8 cellular contexts compared by ENCODE assay signal in genomic region chr19:2329162-2329505, GRCh38. TPM values are rescaled to one million over a fixed set of nuclear protein-coding genes. Genes with fewer than 3 reads are reported as not detected.
DNase-seq lines count a peak whose midpoint lies in the region; ATAC-seq lines count a peak whose summit lies in the region.
"Had no signal": no experiment of that assay in that cellular context is flagged by ENCODE, and none has a peak within 500 bp of the region (broad histone marks: within the 10 kb centered on the region; RNA-seq: fewer than 3 reads in every experiment).

No MANE protein-coding gene starts in this region.

- H3K36me3 ChIP-seq in iPS-18a (ENCODE audit: control insufficient read depth, low read depth, low read length) = no peaks in the 10 kb centered on the region
- peaks cover 0 to 17% (median 15%) of the 10 kb centered on the region in 5 donors for H3K36me3 ChIP-seq in subcutaneous abdominal adipose tissue (ENCODE audit: control insufficient read depth in 5 of 5, insufficient read depth in 5 of 5, low read length in 5 of 5)

- no peaks in the 10 kb centered on the region for H3K9me3 Mint-ChIP-seq in activated T-helper 17 cell treated with anti-CD3 and anti-CD28 coated beads, Interleukin-2, amount 50 U/mL, for 72 hours

- H3K27me3 Mint-ChIP-seq in activated T-helper 17 cell treated with anti-CD3 and anti-CD28 coated beads, Interleukin-2, amount 50 U/mL, for 72 hours = no peaks in the 10 kb centered on the region

- DNase-seq in NCI-H1417 treated with DMSO at 0.1 percent for 48 hours (lab: John Stamatoyannopoulos, UW) (no peak), NCI-H345 treated with DMSO at 0.1 percent for 48 hours (lab: John Stamatoyannopoulos, UW; ENCODE audit: unreplicated experiment) (no peak)

- H3K27me3 ChIP-seq in iPS-18a (ENCODE audit: control insufficient read depth, insufficient read depth, low read length) (no peaks in the 10 kb centered on the region), subcutaneous abdominal adipose tissue (ENCODE audit: control insufficient read depth in 5 of 5, insufficient read depth in 4 of 5, low read length in 5 of 5) (no peaks in the 10 kb centered on the region)

- peak overlapping the region; percentile 94 for H3K4me3 ChIP-seq in iPS-18a (ENCODE audit: low read length)
- peak overlapping the region; percentile 72 to 97 (median 91) for H3K4me3 ChIP-seq in subcutaneous abdominal adipose tissue (ENCODE audit: low read depth in 1 of 5, low read length in 5 of 5)

- peak overlapping the region; percentile 97 for H3K4me3 Mint-ChIP-seq in activated T-helper 17 cell treated with anti-CD3 and anti-CD28 coated beads, Interleukin-2, amount 50 U/mL, for 72 hours

- H3K9ac ChIP-seq in iPS-18a (ENCODE audit: low read length) (peak overlapping the region; percentile 82), subcutaneous abdominal adipose tissue (ENCODE audit: low read length in 5 of 5) (peak overlapping the region; percentile 56 to 92 (median 91))

- peaks cover 24% of the 10 kb centered on the region for H3K4me1 Mint-ChIP-seq in activated T-helper 17 cell treated with anti-CD3 and anti-CD28 coated beads, Interleukin-2, amount 50 U/mL, for 72 hours

- H3K4me1 ChIP-seq in iPS-18a (ENCODE audit: control insufficient read depth, low read depth, low read length) (peaks cover 21% of the 10 kb centered on the region), subcutaneous abdominal adipose tissue (ENCODE audit: control insufficient read depth in 5 of 5, insufficient read depth in 5 of 5, low read length in 5 of 5) (peaks cover 9 to 63% (median 53%) of the 10 kb centered on the region in 5 donors)

- ATAC-seq in HG03039 (IDR thresholded peaks at IDR 0.05; ENCODE audit: unreplicated experiment) (peak; percentile 4), GM18861 (IDR thresholded peaks at IDR 0.05; ENCODE audit: unreplicated experiment) (no peak)
- no peak for ATAC-seq in activated T-helper 17 cell treated with anti-CD3 and anti-CD28 coated beads, Interleukin-2, amount 50 U/mL, for 72 hours (replicated peaks)

- H3K9me3 ChIP-seq in iPS-18a (ENCODE audit: control insufficient read depth, low read depth, low read length) (no peaks in the 10 kb centered on the region), subcutaneous abdominal adipose tissue (ENCODE audit: control insufficient read depth in 5 of 5, low read length in 5 of 5) (no peaks in the 10 kb centered on the region)

- H3K36me3 Mint-ChIP-seq in activated T-helper 17 cell treated with anti-CD3 and anti-CD28 coated beads, Interleukin-2, amount 50 U/mL, for 72 hours (ENCODE audit: low read depth) = peaks cover 43% of the 10 kb centered on the region

- peak overlapping the region; percentile 97 for H3K27ac Mint-ChIP-seq in activated T-helper 17 cell treated with anti-CD3 and anti-CD28 coated beads, Interleukin-2, amount 50 U/mL, for 72 hours

- H3K27ac ChIP-seq in iPS-18a (ENCODE audit: low read length) (peak overlapping the region; percentile 24), subcutaneous abdominal adipose tissue (ENCODE audit: low read depth, low read length) (peak overlapping the region; percentile 72)

RNA-seq across cellular contexts. Expression of gene SPPL2B, which starts 0.7 kb away (rescaled TPM):
- 10 to 100 TPM; 23.7 to 46.5 TPM for total RNA-seq in activated T-helper 17 cell treated with anti-CD3 and anti-CD28 coated beads, Interleukin-2, amount 50 U/mL, for 72 hours

RNA-seq across cellular contexts. Expression of gene LSM7, which starts 0.7 kb away (rescaled TPM):
- 100 to 1,000 TPM in 1 of 2 donors, 10 to 100 TPM in 1; 96.2 to 140 TPM for total RNA-seq in activated T-helper 17 cell treated with anti-CD3 and anti-CD28 coated beads, Interleukin-2, amount 50 U/mL, for 72 hours

RNA-seq across cellular contexts. Expression of gene LINGO3, which starts 21.2 kb away (rescaled TPM):
- total RNA-seq in activated T-helper 17 cell treated with anti-CD3 and anti-CD28 coated beads, Interleukin-2, amount 50 U/mL, for 72 hours = under 1 TPM in 1 of 2 donors, not detected in 1; 0.17 TPM
- total RNA-seq: lung microvascular endothelial cell had no signal

RNA-seq across cellular contexts. Expression of gene TMPRSS9, which starts 30.9 kb away (rescaled TPM):
- not detected for total RNA-seq in activated T-helper 17 cell treated with anti-CD3 and anti-CD28 coated beads, Interleukin-2, amount 50 U/mL, for 72 hours

RNA-seq across cellular contexts. Expression of gene PEAK3, which starts 47.2 kb away (rescaled TPM):
- total RNA-seq in activated T-helper 17 cell treated with anti-CD3 and anti-CD28 coated beads, Interleukin-2, amount 50 U/mL, for 72 hours = under 1 TPM; 0.09 to 0.32 TPM
